ENCODE assay signal across 8 cellular contexts in the genomic region with DNA sequence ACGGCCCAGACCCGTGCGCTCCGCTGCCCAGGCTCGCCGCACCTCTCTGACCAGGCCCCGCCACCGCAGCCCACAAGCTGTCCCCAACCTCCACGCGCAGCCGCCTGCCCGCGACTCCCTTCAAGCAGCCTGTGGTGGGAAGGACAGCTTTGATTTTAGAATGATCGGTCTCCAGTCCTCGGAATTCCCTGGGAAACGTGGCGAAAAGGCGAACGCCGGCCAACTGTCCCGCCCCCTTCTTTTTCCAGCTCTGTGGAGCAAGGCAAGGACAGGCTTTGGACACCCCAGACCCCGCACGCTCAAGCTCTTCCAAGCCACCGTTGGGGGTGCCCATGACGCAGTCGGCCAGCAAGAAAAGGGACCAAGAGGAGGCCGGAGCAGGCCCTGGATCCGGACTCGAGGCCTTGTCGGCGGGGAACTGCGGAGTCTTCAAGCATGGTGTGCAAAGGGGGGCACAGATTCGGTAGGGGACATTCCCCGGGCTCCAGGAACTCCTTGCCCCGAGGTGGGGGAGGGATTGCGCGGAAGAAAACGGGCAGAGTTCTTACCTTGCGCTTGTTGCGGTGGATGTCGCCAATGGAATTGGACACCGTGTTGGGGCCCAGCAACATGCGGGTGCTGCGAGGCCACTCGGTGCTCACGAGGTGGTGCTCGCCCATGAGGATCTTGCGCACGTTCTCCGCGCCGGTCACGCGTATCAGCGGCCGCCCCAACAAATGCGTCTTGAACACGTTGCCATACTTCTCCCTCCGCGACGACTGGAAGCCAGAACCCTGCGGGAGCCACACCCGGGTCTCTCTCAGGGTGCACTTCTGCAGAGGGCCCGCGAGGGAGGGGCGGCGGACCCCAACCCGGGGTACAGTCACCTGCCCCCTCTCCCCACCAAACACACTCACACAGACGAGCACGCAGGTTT. TPM values are rescaled to one million over a fixed set of nuclear protein-coding genes. Genes with fewer than 3 reads are reported as not detected.
DNase-seq lines count a peak whose midpoint lies in the region; ATAC-seq and TF ChIP-seq lines count a peak whose summit lies in the region.

No MANE protein-coding gene starts in this region.

- ATAC-seq in HCT116 (no peak), GM21737 (IDR thresholded peaks at IDR 0.05; ENCODE audit: unreplicated experiment) (no peak)

- H2AFZ ChIP-seq in HCT116 (ENCODE audit: low read depth, low read length, poor library complexity, severe bottlenecking), result no peak overlapping the region

- CTCF ChIA-PET in HCT116 (lab: Charles Lee), result no interaction called here

- TF ChIP-seq CTCF in HCT116 (IDR thresholded peaks at IDR 0.05 in 2 of 3, conservative IDR thresholded peaks at IDR 0.05 in 1 of 3; ENCODE audit: borderline replicate concordance in 1 of 3, insufficient read depth in 1 of 3, low read depth in 2 of 3, low read length in 2 of 3), result no peak

- peak overlapping the region; percentile 90 for H3K4me2 ChIP-seq in HCT116 (ENCODE audit: low read length)

- no peaks in the 10 kb centered on the region for H3K79me2 ChIP-seq in HCT116 (ENCODE audit: insufficient read depth, low read length)

- no peaks in the 10 kb centered on the region for H3K9me3 ChIP-seq in HCT116 (ENCODE audit: control insufficient read depth in 1 of 2, insufficient read depth in 1 of 2, low read depth in 1 of 2, low read length in 2 of 2)

- TF ChIP-seq POLR2A in HCT116 (IDR thresholded peaks at IDR 0.05; ENCODE audit: borderline replicate concordance, extremely low read depth, insufficient read depth, insufficient read length), result no peak

- POLR2A ChIA-PET in HCT116 (lab: Charles Lee), result no interaction called here

- RAD21 ChIA-PET in HCT116 (lab: Charles Lee; ENCODE audit: low non-redundant PET in 1 of 2, low total read pairs in 2 of 2, uncharacterized antibody in 2 of 2, unreplicated experiment in 2 of 2), result no interaction called here

- H3K27ac ChIP-seq in HCT116 (ENCODE audit: low read depth, low read length) (no peak overlapping the region), skin epidermis (peak overlapping the region in 15 of 21 experiments; percentile 7 to 82 (median 65))

- no peaks in the 10 kb centered on the region for H3K36me3 ChIP-seq in HCT116 (ENCODE audit: control insufficient read depth in 1 of 2, insufficient read depth in 2 of 2, low read length in 2 of 2)

- H3K4me3 ChIP-seq in HCT116 (replicated peaks in 1 of 2; ENCODE audit: low read depth in 1 of 2, low read length in 2 of 2), result peak overlapping the region; percentile 68 to 69
- H3K4me3 ChIP-seq in skin epidermis, result peak overlapping the region; percentile 2 to 46 (median 43)

- H3K9me2 ChIP-seq in HCT116 (ENCODE audit: insufficient read depth), result no peaks in the 10 kb centered on the region

- DNase-seq in HCT116 (ENCODE audit: low read depth, low spot score) (no peak), astrocyte of the hippocampus (ENCODE audit: low read depth, low spot score) (peak; percentile 46), left kidney (ENCODE audit: low read depth, low spot score) (peak; percentile 66), UCSD-AML1 (lab: John Stamatoyannopoulos, UW; ENCODE audit: unreplicated experiment) (no peak), NCI-H82 (lab: John Stamatoyannopoulos, UW) (no peak), NCI-H82 treated with DMSO at 0.1 percent for 48 hours (lab: John Stamatoyannopoulos, UW; ENCODE audit: unreplicated experiment) (no peak)

- TSS peak; percentile 72 for BruUV-seq in HCT116 (replicated peaks; lab: Mats Ljungman, UMichigan)

- no peaks in the 10 kb centered on the region for H3K27me3 ChIP-seq in HCT116 (ENCODE audit: insufficient read depth, low read length)

- H3K4me1 ChIP-seq in HCT116 (ENCODE audit: control insufficient read depth in 1 of 2, insufficient read depth in 2 of 2, low read length in 2 of 2), result peaks cover 14 to 31% of the 10 kb centered on the region in 2 experiments; a peak in 3 of 4 replicates

- no peak overlapping the region; the same call in 1 of the 2 replicates for H3K9ac ChIP-seq in HCT116 (ENCODE audit: low read length)

- H4K20me1 ChIP-seq in HCT116 (ENCODE audit: insufficient read depth), result no peaks in the 10 kb centered on the region

- intact Hi-C loops in HCT116 (cut with micrococcal nuclease), result loop anchor here (2.0 kb wide), 1 partner anchor 599 kb away; no protein-coding TSS in a partner anchor

- no peak for TF ChIP-seq RAD21 in HCT116 (IDR thresholded peaks at IDR 0.05; ENCODE audit: low read depth)

TF ChIP-seq in HCT116, 20 proteins besides CTCF, POLR2A, EP300 and RAD21:
- TF ChIP-seq EZH2phosphoT487 (IDR thresholded peaks at IDR 0.05; ENCODE audit: borderline replicate concordance), result no peak
- TF ChIP-seq, protein P1, sequence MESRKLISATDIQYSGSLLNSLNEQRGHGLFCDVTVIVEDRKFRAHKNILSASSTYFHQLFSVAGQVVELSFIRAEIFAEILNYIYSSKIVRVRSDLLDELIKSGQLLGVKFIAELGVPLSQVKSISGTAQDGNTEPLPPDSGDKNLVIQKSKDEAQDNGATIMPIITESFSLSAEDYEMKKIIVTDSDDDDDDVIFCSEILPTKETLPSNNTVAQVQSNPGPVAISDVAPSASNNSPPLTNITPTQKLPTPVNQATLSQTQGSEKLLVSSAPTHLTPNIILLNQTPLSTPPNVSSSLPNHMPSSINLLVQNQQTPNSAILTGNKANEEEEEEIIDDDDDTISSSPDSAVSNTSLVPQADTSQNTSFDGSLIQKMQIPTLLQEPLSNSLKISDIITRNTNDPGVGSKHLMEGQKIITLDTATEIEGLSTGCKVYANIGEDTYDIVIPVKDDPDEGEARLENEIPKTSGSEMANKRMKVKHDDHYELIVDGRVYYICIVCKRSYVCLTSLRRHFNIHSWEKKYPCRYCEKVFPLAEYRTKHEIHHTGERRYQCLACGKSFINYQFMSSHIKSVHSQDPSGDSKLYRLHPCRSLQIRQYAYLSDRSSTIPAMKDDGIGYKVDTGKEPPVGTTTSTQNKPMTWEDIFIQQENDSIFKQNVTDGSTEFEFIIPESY (IDR thresholded peaks at IDR 0.05; ENCODE audit: extremely low read depth, insufficient replicate concordance, low read length), result no peak
- TF ChIP-seq, protein P2, sequence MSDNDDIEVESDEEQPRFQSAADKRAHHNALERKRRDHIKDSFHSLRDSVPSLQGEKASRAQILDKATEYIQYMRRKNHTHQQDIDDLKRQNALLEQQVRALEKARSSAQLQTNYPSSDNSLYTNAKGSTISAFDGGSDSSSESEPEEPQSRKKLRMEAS (IDR thresholded peaks at IDR 0.05), result no peak
- TF ChIP-seq, protein P3, sequence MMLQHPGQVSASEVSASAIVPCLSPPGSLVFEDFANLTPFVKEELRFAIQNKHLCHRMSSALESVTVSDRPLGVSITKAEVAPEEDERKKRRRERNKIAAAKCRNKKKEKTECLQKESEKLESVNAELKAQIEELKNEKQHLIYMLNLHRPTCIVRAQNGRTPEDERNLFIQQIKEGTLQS (IDR thresholded peaks at IDR 0.05), result no peak
- TF ChIP-seq, protein P4, sequence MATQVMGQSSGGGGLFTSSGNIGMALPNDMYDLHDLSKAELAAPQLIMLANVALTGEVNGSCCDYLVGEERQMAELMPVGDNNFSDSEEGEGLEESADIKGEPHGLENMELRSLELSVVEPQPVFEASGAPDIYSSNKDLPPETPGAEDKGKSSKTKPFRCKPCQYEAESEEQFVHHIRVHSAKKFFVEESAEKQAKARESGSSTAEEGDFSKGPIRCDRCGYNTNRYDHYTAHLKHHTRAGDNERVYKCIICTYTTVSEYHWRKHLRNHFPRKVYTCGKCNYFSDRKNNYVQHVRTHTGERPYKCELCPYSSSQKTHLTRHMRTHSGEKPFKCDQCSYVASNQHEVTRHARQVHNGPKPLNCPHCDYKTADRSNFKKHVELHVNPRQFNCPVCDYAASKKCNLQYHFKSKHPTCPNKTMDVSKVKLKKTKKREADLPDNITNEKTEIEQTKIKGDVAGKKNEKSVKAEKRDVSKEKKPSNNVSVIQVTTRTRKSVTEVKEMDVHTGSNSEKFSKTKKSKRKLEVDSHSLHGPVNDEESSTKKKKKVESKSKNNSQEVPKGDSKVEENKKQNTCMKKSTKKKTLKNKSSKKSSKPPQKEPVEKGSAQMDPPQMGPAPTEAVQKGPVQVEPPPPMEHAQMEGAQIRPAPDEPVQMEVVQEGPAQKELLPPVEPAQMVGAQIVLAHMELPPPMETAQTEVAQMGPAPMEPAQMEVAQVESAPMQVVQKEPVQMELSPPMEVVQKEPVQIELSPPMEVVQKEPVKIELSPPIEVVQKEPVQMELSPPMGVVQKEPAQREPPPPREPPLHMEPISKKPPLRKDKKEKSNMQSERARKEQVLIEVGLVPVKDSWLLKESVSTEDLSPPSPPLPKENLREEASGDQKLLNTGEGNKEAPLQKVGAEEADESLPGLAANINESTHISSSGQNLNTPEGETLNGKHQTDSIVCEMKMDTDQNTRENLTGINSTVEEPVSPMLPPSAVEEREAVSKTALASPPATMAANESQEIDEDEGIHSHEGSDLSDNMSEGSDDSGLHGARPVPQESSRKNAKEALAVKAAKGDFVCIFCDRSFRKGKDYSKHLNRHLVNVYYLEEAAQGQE (IDR thresholded peaks at IDR 0.05; ENCODE audit: low read depth), result no peak
- no peak for TF ChIP-seq ZFX (IDR thresholded peaks at IDR 0.05)
- no peak for TF ChIP-seq POLR2AphosphoS5 (IDR thresholded peaks at IDR 0.05; ENCODE audit: low read depth, low read length)
- TF ChIP-seq CEBPB (IDR thresholded peaks at IDR 0.05; ENCODE audit: low read depth), result no peak
- no peak for TF ChIP-seq TCF7L2 (IDR thresholded peaks at IDR 0.05; ENCODE audit: borderline replicate concordance, extremely low read depth, insufficient read depth, insufficient read length)

RNA-seq across cellular contexts. Expression of a gene that starts 4.0 kb away (rescaled TPM):
- total RNA-seq in HCT116 (2021; ENCODE audit: unreplicated experiment), result 21.1 TPM
- polyA plus RNA-seq in HCT116 (2012), result 11.6 and 11.9 TPM in 2 replicates

Comparison
In these comparisons a context has a peak if more than half of its experiments do, and no peak if none do; other contexts are left out.
1. DNase-seq: peak in astrocyte of the hippocampus (single experiment) and left kidney (single experiment); none in HCT116 (single experiment), UCSD-AML1 (single experiment), NCI-H82 (single experiment) and NCI-H82 treated with DMSO at 0.1 percent for 48 hours (single experiment).